9 cellular contexts compared by ENCODE assay signal in the genomic region with DNA sequence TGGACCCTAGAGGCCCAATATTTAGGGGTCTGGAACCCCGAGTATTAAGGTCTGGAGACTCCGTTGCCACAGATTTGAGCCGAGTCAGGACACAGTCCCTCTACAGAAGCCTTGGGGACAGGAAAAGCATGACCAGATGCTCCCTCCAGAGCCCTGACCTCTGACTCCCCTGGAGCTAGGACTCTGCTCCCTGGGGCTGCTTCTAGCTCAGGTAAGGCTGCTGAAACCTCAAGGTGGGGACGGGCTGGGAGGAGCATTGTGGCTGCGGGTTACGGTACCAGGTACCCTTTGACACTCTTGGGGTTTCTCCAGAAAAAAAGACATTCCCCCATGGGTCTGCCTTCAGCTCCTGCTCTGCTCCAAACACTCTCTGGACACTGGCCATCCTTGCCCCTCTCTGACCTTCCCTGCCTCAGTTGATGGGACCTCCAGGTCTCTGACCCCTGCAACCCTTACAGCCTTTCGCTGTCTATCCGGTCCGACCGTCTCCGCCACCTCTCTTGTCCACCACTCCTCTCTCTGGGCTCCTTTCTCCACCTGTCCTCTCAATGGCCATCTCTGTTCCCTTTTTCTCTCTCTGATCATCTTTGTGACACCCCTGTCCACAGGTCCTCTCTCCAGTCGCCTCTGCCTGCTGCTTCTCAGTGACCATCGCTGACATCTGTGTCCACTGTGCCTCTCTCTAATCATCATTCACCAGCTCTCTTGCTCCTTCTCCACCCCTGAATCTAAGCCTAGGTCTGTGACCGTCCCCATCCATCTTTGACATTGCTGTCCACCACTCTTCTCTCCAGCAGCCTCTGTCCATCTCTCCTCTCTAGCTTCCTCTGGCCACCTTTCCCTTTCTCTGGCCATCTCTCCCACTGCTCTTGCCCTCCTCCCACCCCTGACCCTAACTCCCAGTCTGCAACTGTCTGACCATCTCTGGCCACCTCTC. TPM values are rescaled to one million over a fixed set of nuclear protein-coding genes. Genes with fewer than 3 reads are reported as not detected.
DNase-seq lines count a peak whose midpoint lies in the region; ATAC-seq and TF ChIP-seq lines count a peak whose summit lies in the region.
"Had no signal": no experiment of that assay in that cellular context is flagged by ENCODE, and none has a peak within 500 bp of the region (broad histone marks: within the 10 kb centered on the region; RNA-seq: fewer than 3 reads in every experiment).

No MANE protein-coding gene starts in this region.

- intact Hi-C loops in left ventricle myocardium inferior (cut with micrococcal nuclease) (loop anchor here (10.0 kb wide), 1 partner anchor 53 kb away; no protein-coding TSS in a partner anchor), cardiac septum (cut with DNase I) (no loop called here), breast epithelium (cut with DNase I; ENCODE audit: low total_unique reads) (no loop called here)

- TF ChIP-seq CTCF in left ventricle myocardium inferior (IDR thresholded peaks at IDR 0.05; ENCODE audit: borderline replicate concordance) = no peak
- TF ChIP-seq CTCF in breast epithelium (IDR thresholded peaks at IDR 0.05) = no peak

- peaks cover 30% of the 10 kb centered on the region for H3K4me1 ChIP-seq in left ventricle myocardium inferior
- H3K4me1 ChIP-seq in breast epithelium = peaks cover 3 to 6% of the 10 kb centered on the region in 2 donors
- H3K4me1 ChIP-seq in mucosa of stomach (ENCODE audit: control insufficient read depth, insufficient read depth, low read length) = peaks cover 25% of the 10 kb centered on the region

- TF ChIP-seq POLR2A in breast epithelium (IDR thresholded peaks at IDR 0.05) = no peak

- H3K4me3 ChIP-seq in left ventricle myocardium inferior (peak overlapping the region; percentile 71), breast epithelium (peak overlapping the region; percentile 61 to 79 (median 70)), mucosa of stomach (ENCODE audit: low read length) (peak overlapping the region; percentile 82)

- H3K27ac ChIP-seq in left ventricle myocardium inferior (replicated peaks) = peak overlapping the region; percentile 76
- peak overlapping the region; percentile 79 to 89 for H3K27ac ChIP-seq in breast epithelium
- H3K27ac ChIP-seq: epithelial cell of prostate had no signal

- ATAC-seq in GM21528 (IDR thresholded peaks at IDR 0.05; ENCODE audit: low FRiP score, unreplicated experiment) = no peak
- no peak for ATAC-seq in HG03159 (IDR thresholded peaks at IDR 0.05; ENCODE audit: unreplicated experiment)

- DNase-seq in left ventricle myocardium inferior (no peak), cardiac septum (ENCODE audit: low spot score) (no peak), breast epithelium (ENCODE audit: low spot score in 2 of 2) (no peak), NK-92 (lab: John Stamatoyannopoulos, UW; ENCODE audit: unreplicated experiment) (no peak)
- no peak for DNase-seq in stimulated activated CD4-positive, alpha-beta T cell treated with anti-CD3 and anti-CD28 coated beads, Interleukin-4, amount 100 ng/mL, for 24 hours

- H3K36me3 ChIP-seq in left ventricle myocardium inferior (peaks cover 32% of the 10 kb centered on the region), breast epithelium (peaks cover 5% of the 10 kb centered on the region), mucosa of stomach (ENCODE audit: control insufficient read depth, insufficient read depth, low read length) (no peaks in the 10 kb centered on the region)

- no peaks in the 10 kb centered on the region for H3K27me3 ChIP-seq in left ventricle myocardium inferior (ENCODE audit: low read depth)
- H3K27me3 ChIP-seq in breast epithelium = no peaks in the 10 kb centered on the region
- no peaks in the 10 kb centered on the region for H3K27me3 ChIP-seq in mucosa of stomach (ENCODE audit: control insufficient read depth, insufficient read depth, low read length)

- H3K9me3 ChIP-seq in left ventricle myocardium inferior (replicated peaks) (no peaks in the 10 kb centered on the region), breast epithelium (no peaks in the 10 kb centered on the region), mucosa of stomach (ENCODE audit: control insufficient read depth, low read length) (no peaks in the 10 kb centered on the region)

- H3K9ac ChIP-seq in mucosa of stomach (ENCODE audit: low read length) = peak overlapping the region; percentile 88

RNA-seq across cellular contexts. Expression of gene LRFN3, which starts 1.4 kb away (rescaled TPM):
- total RNA-seq in left ventricle myocardium inferior (7.1 TPM), cardiac septum (8.8 TPM), breast epithelium (1 to 10 TPM; 5.2 to 6.7 (median 5.4) TPM)

RNA-seq across cellular contexts. Expression of gene TYROBP, which starts 29.5 kb away (rescaled TPM):
- 26.2 TPM for total RNA-seq in left ventricle myocardium inferior
- total RNA-seq in cardiac septum = 16.9 TPM
- 100 to 1,000 TPM in 2 of 3 donors, 10 to 100 TPM in 1; 56.4 to 239 (median 112) TPM for total RNA-seq in breast epithelium

RNA-seq across cellular contexts. Expression of gene HCST, which starts 35.3 kb away (rescaled TPM):
- total RNA-seq in left ventricle myocardium inferior (2.3 TPM), cardiac septum (5.4 TPM), breast epithelium (1 to 10 TPM; 3.3 to 7.2 (median 3.5) TPM)

RNA-seq across cellular contexts. Expression of gene NFKBID, which starts 37.3 kb away (rescaled TPM):
- total RNA-seq in left ventricle myocardium inferior (2.3 TPM), cardiac septum (3.1 TPM), breast epithelium (10 to 100 TPM in 1 of 3 donors, 1 to 10 TPM in 2; 4.3 to 15.2 (median 7.9) TPM)

RNA-seq across cellular contexts. Expression of gene SDHAF1, which starts 57.4 kb away (rescaled TPM):
- total RNA-seq in left ventricle myocardium inferior = 10.3 TPM
- 11.0 TPM for total RNA-seq in cardiac septum
- total RNA-seq in breast epithelium = 10 to 100 TPM; 47.5 to 58.8 (median 48.8) TPM
